Comparison of ENCODE assay signal across 19 cellular contexts in the genomic region with DNA sequence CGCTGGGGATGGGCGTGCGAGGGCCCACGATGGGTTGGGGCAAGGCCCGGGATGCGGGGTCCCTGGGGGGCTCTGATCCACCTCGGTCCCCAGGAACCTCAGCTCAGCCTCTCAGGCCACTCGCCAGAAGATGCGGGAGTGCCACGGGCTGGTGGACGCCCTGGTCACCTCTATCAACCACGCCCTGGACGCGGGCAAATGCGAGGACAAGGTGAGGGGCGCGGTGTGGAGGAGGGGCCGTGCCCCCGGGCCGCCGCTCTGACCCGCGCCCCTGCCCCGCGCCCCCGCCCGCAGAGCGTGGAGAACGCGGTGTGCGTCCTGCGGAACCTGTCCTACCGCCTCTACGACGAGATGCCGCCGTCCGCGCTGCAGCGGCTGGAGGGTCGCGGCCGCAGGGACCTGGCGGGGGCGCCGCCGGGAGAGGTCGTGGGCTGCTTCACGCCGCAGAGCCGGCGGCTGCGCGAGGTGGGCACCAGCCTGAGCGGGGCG. TPM values are rescaled to one million over a fixed set of nuclear protein-coding genes. Genes with fewer than 3 reads are reported as not detected.
A peak's percentile ranks its signal among the peaks of the same experiment; 100 is the strongest.
DNase-seq lines count a peak whose midpoint lies in the region; ATAC-seq, FAIRE-seq and TF ChIP-seq lines count a peak whose summit lies in the region.
"Had no signal": no experiment of that assay in that cellular context is flagged by ENCODE, and none has a peak within 500 bp of the region (broad histone marks: within the 10 kb centered on the region; RNA-seq: fewer than 3 reads in every experiment).

No MANE protein-coding gene starts in this region.

- peaks cover 4 to 12% of the 10 kb centered on the region in 2 donors for H3K9me3 Mint-ChIP-seq in stimulated activated naive CD8-positive, alpha-beta T cell treated with anti-CD3 and anti-CD28 coated beads, Interleukin-15, amount 100 ng/mL, for 72 hours

- no peak overlapping the region for H3K4ac ChIP-seq in H1 (replicated peaks; ENCODE audit: insufficient read length, low read depth, low read length)

- TF ChIP-seq EP300 in H1 (IDR thresholded peaks at IDR 0.05; ENCODE audit: borderline replicate concordance in 1 of 2, low read depth in 2 of 2, low read length in 2 of 2), result no peak

- no peaks in the 10 kb centered on the region for H3K23me2 ChIP-seq in H1 (ENCODE audit: low read depth, low read length)

- H3K4me2 ChIP-seq in H1 (ENCODE audit: insufficient read depth in 1 of 2, low read depth in 2 of 2, low read length in 2 of 2), result no peak overlapping the region
- H3K4me2 ChIP-seq: PC-9 had no signal

- H4K5ac ChIP-seq in H1 (ENCODE audit: insufficient read length, low read depth, low read length), result no peak overlapping the region

- WGBS in H1 (ENCODE audit: extremely low coverage in 1 of 2, insufficient coverage in 1 of 2, insufficient read length in 1 of 2, insufficient replicate concordance in 2 of 2, low coverage in 1 of 2, low lambda C conversion rate in 2 of 2, missing lambda C conversion rate in 1 of 2), 2 experiments, result 82% methylated on average over 10 of the region's 56 CpGs; no CpG with 5 or more reads in 1 of the 2 experiments

- H2AK5ac ChIP-seq in H1 (ENCODE audit: low read depth, low read length), result no peak overlapping the region

- H3K36me3 ChIP-seq in H1 (ENCODE audit: control insufficient read depth in 2 of 4, insufficient read depth in 4 of 4, low read length in 3 of 4), result peaks cover 0 to 28% (median 0%) of the 10 kb centered on the region in 4 experiments; a peak in 3 of 8 replicates

- H4K8ac ChIP-seq in H1 (ENCODE audit: extremely low read depth, insufficient read depth, low read length), result no peak overlapping the region

- no peaks in the 10 kb centered on the region for H3K27me3 Mint-ChIP-seq in stimulated activated naive CD8-positive, alpha-beta T cell treated with anti-CD3 and anti-CD28 coated beads, Interleukin-15, amount 100 ng/mL, for 72 hours

- no peaks in the 10 kb centered on the region for H3K27me3 ChIP-seq in H1 (replicated peaks in 1 of 4; ENCODE audit: control insufficient read depth in 3 of 4, extremely low read depth in 1 of 4, insufficient read depth in 3 of 4, low read length in 3 of 4)

- no peak overlapping the region for H3K23ac ChIP-seq in H1 (ENCODE audit: insufficient read length)

- no peak overlapping the region for H2BK120ac ChIP-seq in H1 (replicated peaks; ENCODE audit: low read depth, low read length)

- CTCF ChIA-PET in H1 (lab: Charles Lee; ENCODE audit: partially characterized antibody), result interaction anchor here (1.0 kb wide), 1 partner anchor 36 kb away, joined by 3 read pairs; no protein-coding TSS in a partner anchor

- H3K4me3 Mint-ChIP-seq in stimulated activated naive CD8-positive, alpha-beta T cell treated with anti-CD3 and anti-CD28 coated beads, Interleukin-15, amount 100 ng/mL, for 72 hours, result no peak overlapping the region

- H3K56ac ChIP-seq in H1 (replicated peaks; ENCODE audit: insufficient read length, low read depth, low read length), result no peak overlapping the region

- H4K20me1 ChIP-seq in H1 (replicated peaks in 1 of 2; ENCODE audit: control insufficient read depth in 1 of 2, insufficient read depth in 2 of 2, low read length in 2 of 2), result peaks cover 2 to 12% of the 10 kb centered on the region in 2 experiments

- TF ChIP-seq CTCF in H1 (IDR thresholded peaks at IDR 0.05; ENCODE audit: control extremely low read depth in 1 of 3, insufficient read depth in 1 of 3, low read depth in 1 of 3, low read length in 3 of 3), result no peak

- no peak overlapping the region for H4K91ac ChIP-seq in H1 (replicated peaks; ENCODE audit: insufficient read length, low read length)

- H3K4me1 Mint-ChIP-seq in stimulated activated naive CD8-positive, alpha-beta T cell treated with anti-CD3 and anti-CD28 coated beads, Interleukin-15, amount 100 ng/mL, for 72 hours, result peaks cover 32% of the 10 kb centered on the region

- no peak for DNase-seq in stimulated activated naive CD8-positive, alpha-beta T cell treated with anti-CD3 and anti-CD28 coated beads, Interleukin-15, amount 100 ng/mL, for 72 hours
- no peak for DNase-seq in stimulated activated naive CD8-positive, alpha-beta T cell treated with anti-CD3 and anti-CD28 coated beads, Interleukin-15, Interleukin-2, amounts not matched to agents 100 U/mL and 50 U/mL, for 24 hours
- DNase-seq in H1 (ENCODE audit: low read depth in 1 of 2, low spot score in 2 of 2) (no peak), CD1c-positive myeloid dendritic cell (ENCODE audit: extremely low spot score) (no peak), RKO (ENCODE audit: low spot score) (no peak)
- DNase-seq: ACHN, C1 segment of cervical spinal cord, HCEC 1CT, IMR-90, Karpas-422, NCI-H1417 treated with DMSO at 0.1 percent for 48 hours, NCI-H187 treated with DMSO at 0.1 percent for 48 hours, NCI-H2227 treated with DMSO at 0.1 percent for 48 hours, NCI-H524, NCI-H82, PC-9 had no signal

- no peaks in the 10 kb centered on the region; the same call in 1 of the 2 replicates for H3K79me1 ChIP-seq in H1 (ENCODE audit: low read depth, low read length)

- no peak overlapping the region for H2AFZ ChIP-seq in H1 (ENCODE audit: low read length)
- H2AFZ ChIP-seq: PC-9 had no signal

- POLR2A ChIA-PET in H1 (lab: Charles Lee; ENCODE audit: partially characterized antibody), result no interaction called here

- H3K4me3 ChIP-seq in H1 (ENCODE audit: extremely low read depth in 1 of 4, insufficient read depth in 2 of 4, low read depth in 3 of 4, low read length in 4 of 4), result no peak overlapping the region
- H3K4me3 ChIP-seq: PC-9 had no signal

- no peak overlapping the region for H3K9ac ChIP-seq in H1 (replicated peaks in 1 of 4; ENCODE audit: extremely low read depth in 1 of 4, low read depth in 3 of 4, low read length in 3 of 4)

- TF ChIP-seq RAD21 in H1 (IDR thresholded peaks at IDR 0.05 in 1 of 2, conservative IDR thresholded peaks at IDR 0.05 in 1 of 2; ENCODE audit: low read depth in 2 of 2, low read length in 2 of 2), result no peak

- H3K18ac ChIP-seq in H1 (ENCODE audit: extremely low read depth, low read length), result no peak overlapping the region

- H2BK20ac ChIP-seq in H1 (ENCODE audit: low read length), result no peak overlapping the region

- no peak overlapping the region for H2BK5ac ChIP-seq in H1 (ENCODE audit: low read depth, low read length)

- no peak overlapping the region for H2BK12ac ChIP-seq in H1 (ENCODE audit: low read depth, low read length)

- no peak for FAIRE-seq in H1 (lab: Jason Lieb, UNC)
- FAIRE-seq: G401.6 had no signal

- H3K9me3 ChIP-seq in H1 (ENCODE audit: insufficient read depth in 2 of 2, low read depth in 1 of 2, low read length in 1 of 2), result peaks cover 0 to 9% of the 10 kb centered on the region in 2 experiments; a peak in 1 of 4 replicates

- H3K79me2 ChIP-seq in H1 (ENCODE audit: control insufficient read depth in 1 of 2, insufficient read depth in 2 of 2, low read length in 2 of 2), result no peaks in the 10 kb centered on the region

- TF ChIP-seq POLR2A in H1 (IDR thresholded peaks at IDR 0.05; ENCODE audit: control extremely low read depth in 1 of 2, low read depth in 2 of 2, low read length in 2 of 2), result no peak

- H3K27ac ChIP-seq in H1 (ENCODE audit: low read depth, low read length), result no peak overlapping the region
- H3K27ac ChIP-seq: HL-60, PC-9 had no signal

- no peak overlapping the region for H3K14ac ChIP-seq in H1 (ENCODE audit: insufficient read length)

- H2BK15ac ChIP-seq in H1 (ENCODE audit: low read length), result no peak overlapping the region

- H3K27ac Mint-ChIP-seq in stimulated activated naive CD8-positive, alpha-beta T cell treated with anti-CD3 and anti-CD28 coated beads, Interleukin-15, amount 100 ng/mL, for 72 hours, result peak overlapping the region in 1 of 2 donors; percentile 85

- H3K4me1 ChIP-seq in H1 (replicated peaks in 1 of 4; ENCODE audit: control insufficient read depth in 3 of 4, insufficient read depth in 4 of 4, low read length in 3 of 4), result no peaks in the 10 kb centered on the region

- ATAC-seq in stimulated activated naive CD8-positive, alpha-beta T cell treated with anti-CD3 and anti-CD28 coated beads, Interleukin-15, amount 100 ng/mL, for 72 hours, result peak; percentile 16
- ATAC-seq in stimulated activated naive CD8-positive, alpha-beta T cell treated with anti-CD3 and anti-CD28 coated beads, Interleukin-15, Interleukin-2, amounts not matched to agents 100 U/mL and 50 U/mL, for 24 hours, result no peak

RNA-seq across cellular contexts. Expression of a gene that starts 6.3 kb away (rescaled TPM):
- total RNA-seq in H1 (2021; fragmentation: NEBNext Ultra II Directional; extraction: Animal tissue kit (Norgen Biotek cat#: 25700)), result 28.5 and 28.7 TPM in 2 replicates
- 16.7 and 28.0 TPM in 2 replicates for polyA plus RNA-seq in H1 (2011; rRNA removed)
- 25.0 TPM for polyA plus RNA-seq in H1 (2011; cell fraction: cytosol; rRNA removed)
- 35.4 TPM for polyA plus RNA-seq in H1 (2011; cell fraction: nucleus; rRNA removed)
- 10.9 to 22.0 TPM (median 18.8 TPM) in 4 replicates for polyA plus RNA-seq in H1 (2012, experiment 1 of 2)
- 14.5 TPM for polyA plus RNA-seq in H1 (2012, experiment 2 of 2)
- polyA plus RNA-seq in H1 (2013, experiment 1 of 2), result 11.0 TPM
- 12.3 TPM for polyA plus RNA-seq in H1 (2013, experiment 2 of 2)
- polyA minus RNA-seq in H1 (2011; rRNA and poly(A)+ RNA removed), result 11.3 and 13.9 TPM in 2 replicates
- 33.5 TPM for polyA minus RNA-seq in H1 (2011; cell fraction: cytosol; rRNA and poly(A)+ RNA removed)
- polyA minus RNA-seq in H1 (2011; cell fraction: nucleus; rRNA and poly(A)+ RNA removed), result 11.1 TPM

RNA-seq across cellular contexts. Expression of a gene that starts 14.5 kb away (rescaled TPM):
- total RNA-seq in H1 (2021; fragmentation: NEBNext Ultra II Directional; extraction: Animal tissue kit (Norgen Biotek cat#: 25700)), result 66.3 and 68.9 TPM in 2 replicates
- 55.2 and 94.2 TPM in 2 replicates for polyA plus RNA-seq in H1 (2011; rRNA removed)
- 57.0 TPM for polyA plus RNA-seq in H1 (2011; cell fraction: cytosol; rRNA removed)
- 133 TPM for polyA plus RNA-seq in H1 (2011; cell fraction: nucleus; rRNA removed)
- polyA plus RNA-seq in H1 (2012, experiment 1 of 2), result 35.4 to 56.4 TPM (median 48.3 TPM) in 4 replicates
- 55.4 TPM for polyA plus RNA-seq in H1 (2012, experiment 2 of 2)
- polyA plus RNA-seq in H1 (2013, experiment 1 of 2), result 51.9 TPM
- 52.5 TPM for polyA plus RNA-seq in H1 (2013, experiment 2 of 2)
- 13.0 and 16.6 TPM in 2 replicates for polyA minus RNA-seq in H1 (2011; rRNA and poly(A)+ RNA removed)
- 26.2 TPM for polyA minus RNA-seq in H1 (2011; cell fraction: cytosol; rRNA and poly(A)+ RNA removed)
- polyA minus RNA-seq in H1 (2011; cell fraction: nucleus; rRNA and poly(A)+ RNA removed), result 24.8 TPM

RNA-seq across cellular contexts. Expression of a gene that starts 31.0 kb away (rescaled TPM):
- total RNA-seq in H1 (2021; fragmentation: NEBNext Ultra II Directional; extraction: Animal tissue kit (Norgen Biotek cat#: 25700)), result 76.3 and 89.0 TPM in 2 replicates
- polyA plus RNA-seq in H1 (2011; rRNA removed), result 40.9 and 69.4 TPM in 2 replicates
- 62.2 TPM for polyA plus RNA-seq in H1 (2011; cell fraction: cytosol; rRNA removed)
- polyA plus RNA-seq in H1 (2011; cell fraction: nucleus; rRNA removed), result 329 TPM
- polyA plus RNA-seq in H1 (2012, experiment 1 of 2), result 55.4 to 118 TPM (median 90.1 TPM) in 4 replicates
- polyA plus RNA-seq in H1 (2012, experiment 2 of 2), result 69.9 TPM
- polyA plus RNA-seq in H1 (2013, experiment 1 of 2), result 55.2 TPM
- polyA plus RNA-seq in H1 (2013, experiment 2 of 2), result 48.0 TPM
- 6.4 and 7.0 TPM in 2 replicates for polyA minus RNA-seq in H1 (2011; rRNA and poly(A)+ RNA removed)
- polyA minus RNA-seq in H1 (2011; cell fraction: cytosol; rRNA and poly(A)+ RNA removed), result 19.7 TPM
- 37.0 TPM for polyA minus RNA-seq in H1 (2011; cell fraction: nucleus; rRNA and poly(A)+ RNA removed)

RNA-seq across cellular contexts. Expression of a gene that starts 41.5 kb away (rescaled TPM):
- total RNA-seq in H1 (2021; fragmentation: NEBNext Ultra II Directional; extraction: Animal tissue kit (Norgen Biotek cat#: 25700)), result 18.0 and 20.0 TPM in 2 replicates
- polyA plus RNA-seq in H1 (2011; rRNA removed), result 20.7 and 24.6 TPM in 2 replicates
- 19.7 TPM for polyA plus RNA-seq in H1 (2011; cell fraction: cytosol; rRNA removed)
- polyA plus RNA-seq in H1 (2011; cell fraction: nucleus; rRNA removed), result 185 TPM
- 20.7 to 42.8 TPM (median 32.2 TPM) in 4 replicates for polyA plus RNA-seq in H1 (2012, experiment 1 of 2)
- polyA plus RNA-seq in H1 (2012, experiment 2 of 2), result 11.9 TPM
- 14.6 TPM for polyA plus RNA-seq in H1 (2013, experiment 1 of 2)
- 13.7 TPM for polyA plus RNA-seq in H1 (2013, experiment 2 of 2)
- polyA minus RNA-seq in H1 (2011; rRNA and poly(A)+ RNA removed), result 5.2 and 7.0 TPM in 2 replicates
- polyA minus RNA-seq in H1 (2011; cell fraction: cytosol; rRNA and poly(A)+ RNA removed), result 5.6 TPM
- polyA minus RNA-seq in H1 (2011; cell fraction: nucleus; rRNA and poly(A)+ RNA removed), result 19.3 TPM
- total RNA-seq: HT1080, IMR-90 had no signal
- polyA plus RNA-seq: IMR-90 had no signal

RNA-seq across cellular contexts. Expression of a gene that starts 49.8 kb away (rescaled TPM):
- 48.7 and 52.4 TPM in 2 replicates for total RNA-seq in H1 (2021; fragmentation: NEBNext Ultra II Directional; extraction: Animal tissue kit (Norgen Biotek cat#: 25700))
- 68.2 and 108 TPM in 2 replicates for polyA plus RNA-seq in H1 (2011; rRNA removed)
- 69.7 TPM for polyA plus RNA-seq in H1 (2011; cell fraction: cytosol; rRNA removed)
- polyA plus RNA-seq in H1 (2011; cell fraction: nucleus; rRNA removed), result 197 TPM
- polyA plus RNA-seq in H1 (2012, experiment 1 of 2), result 33.3 to 60.1 TPM (median 54.3 TPM) in 4 replicates
- 51.9 TPM for polyA plus RNA-seq in H1 (2012, experiment 2 of 2)
- polyA plus RNA-seq in H1 (2013, experiment 1 of 2), result 42.4 TPM
- polyA plus RNA-seq in H1 (2013, experiment 2 of 2), result 39.1 TPM
- 49.6 and 57.3 TPM in 2 replicates for polyA minus RNA-seq in H1 (2011; rRNA and poly(A)+ RNA removed)
- polyA minus RNA-seq in H1 (2011; cell fraction: cytosol; rRNA and poly(A)+ RNA removed), result 38.8 TPM
- polyA minus RNA-seq in H1 (2011; cell fraction: nucleus; rRNA and poly(A)+ RNA removed), result 51.9 TPM
